ENCODE assay signal across 1 cellular context in genomic region chrX:153400146-153401132, GRCh38.
TF ChIP-seq lines count a peak whose summit lies in the region.

No MANE protein-coding gene starts in this region.

TF ChIP-seq in K562, 482 proteins besides CTCF, POLR2A, EP300 and RAD21 (continues in another document):
- TF ChIP-seq ZBTB5 (IDR thresholded peaks at IDR 0.05) (no peak), CHD4 (IDR thresholded peaks at IDR 0.05; ENCODE audit: insufficient read depth, insufficient replicate concordance, low read depth, low read length, poor library complexity, severe bottlenecking) (no peak), ZFPM2 (CRISPR knock-in tag; IDR thresholded peaks at IDR 0.05) (no peak), CXXC5 (CRISPR knock-in tag; IDR thresholded peaks at IDR 0.05) (0 out of 2 replicates have a peak, but pooled peaks have one; percentile 29), ZNF316 (IDR thresholded peaks at IDR 0.05) (no peak), FOXJ2 (tag; IDR thresholded peaks at IDR 0.05) (no peak), CREM (IDR thresholded peaks at IDR 0.05; ENCODE audit: low read depth) (peak; percentile 64), POLR2AphosphoS2 (IDR thresholded peaks at IDR 0.05; ENCODE audit: low read length) (no peak), ZFX (CRISPR knock-in tag; IDR thresholded peaks at IDR 0.05) (no peak), MXI1 (IDR thresholded peaks at IDR 0.05; ENCODE audit: low read depth, low read length) (no peak), HMGN3 (IDR thresholded peaks at IDR 0.05; ENCODE audit: borderline replicate concordance, extremely low read depth, insufficient read length, low read depth, low read length) (peak; percentile 39), BRF2 (IDR thresholded peaks at IDR 0.05; ENCODE audit: borderline replicate concordance, insufficient read depth, insufficient read length) (no peak), ARID2 (IDR thresholded peaks at IDR 0.05) (no peak), ZNF589 (CRISPR knock-in tag; IDR thresholded peaks at IDR 0.05; ENCODE audit: low read depth) (no peak), CREB3L1 (IDR thresholded peaks at IDR 0.05; ENCODE audit: borderline replicate concordance, low read depth) (no peak), ZZZ3 (IDR thresholded peaks at IDR 0.05) (no peak), ZNF165 (CRISPR knock-in tag; IDR thresholded peaks at IDR 0.05; ENCODE audit: borderline replicate concordance) (no peak), COPS2 (conservative IDR thresholded peaks at IDR 0.05) (no peak), KDM5B (IDR thresholded peaks at IDR 0.05; ENCODE audit: insufficient replicate concordance, low read depth, low read length) (no peak), NFIC (IDR thresholded peaks at IDR 0.05) (peak; percentile 34), MED1 (CRISPR knock-in tag; IDR thresholded peaks at IDR 0.05; ENCODE audit: borderline replicate concordance) (no peak), TFAM (CRISPR knock-in tag; conservative IDR thresholded peaks at IDR 0.05) (no peak), MLLT1 (IDR thresholded peaks at IDR 0.05) (peak in 1 of 2 experiments; percentile 92; a peak in 2 of 4 replicates), NFE2 (IDR thresholded peaks at IDR 0.05; ENCODE audit: low read depth) (no peak), ZNF140 (CRISPR knock-in tag; IDR thresholded peaks at IDR 0.05) (no peak), ZNF707 (CRISPR knock-in tag; conservative IDR thresholded peaks at IDR 0.05) (no peak), ZNF398 (CRISPR knock-in tag; IDR thresholded peaks at IDR 0.05) (no peak), DEAF1 (CRISPR knock-in tag; IDR thresholded peaks at IDR 0.05) (0 out of 2 replicates have a peak, but pooled peaks have one; percentile 30), SMC3 (conservative IDR thresholded peaks at IDR 0.05; ENCODE audit: insufficient read depth, low read depth, low read length) (peak; percentile 72), SRF (CRISPR knock-in tag; IDR thresholded peaks at IDR 0.05) (no peak), SMARCC2 (IDR thresholded peaks at IDR 0.05; ENCODE audit: low read depth) (no peak), EP400 (IDR thresholded peaks at IDR 0.05) (no peak), MAZ (CRISPR knock-in tag; conservative IDR thresholded peaks at IDR 0.05 in 1 of 2, IDR thresholded peaks at IDR 0.05 in 1 of 2) (peak in 1 of 2 experiments; percentile 70; a peak in 2 of 4 replicates), CBX3 (IDR thresholded peaks at IDR 0.05; ENCODE audit: borderline replicate concordance in 1 of 2, low read length in 2 of 2) (0 out of 3 replicates have a peak, but pooled peaks of 1 of the 2 experiments have one; percentile 65), RAD51 (IDR thresholded peaks at IDR 0.05; ENCODE audit: borderline replicate concordance, low read depth) (no peak), CSDE1 (IDR thresholded peaks at IDR 0.05) (no peak), CHAMP1 (IDR thresholded peaks at IDR 0.05) (0 out of 2 replicates have a peak, but pooled peaks have one; percentile 19), FIP1L1 (IDR thresholded peaks at IDR 0.05; ENCODE audit: low read depth, low read length, poor library complexity, severe bottlenecking) (peak; percentile 48), HDAC3 (IDR thresholded peaks at IDR 0.05; ENCODE audit: borderline replicate concordance, partially characterized antibody) (no peak), PHF21A (IDR thresholded peaks at IDR 0.05; ENCODE audit: borderline replicate concordance, low read depth) (no peak), MYC (IDR thresholded peaks at IDR 0.05; ENCODE audit: low read depth, low read length) (peak; percentile 53; the same call in 1 of the 2 replicates), MYC (CRISPR knock-in tag; IDR thresholded peaks at IDR 0.05; ENCODE audit: borderline replicate concordance, low read depth) (no peak), SAFB2 (IDR thresholded peaks at IDR 0.05; ENCODE audit: borderline replicate concordance, low read depth, low read length, severe bottlenecking) (no peak), ZNF24 (IDR thresholded peaks at IDR 0.05) (peak; percentile 25; the same call in 1 of the 2 replicates), KAT2B (IDR thresholded peaks at IDR 0.05; ENCODE audit: low read depth, low read length) (peak; percentile 66), CTBP1 (IDR thresholded peaks at IDR 0.05; ENCODE audit: borderline replicate concordance) (peak; percentile 40; the same call in 1 of the 2 replicates), CREB1 (IDR thresholded peaks at IDR 0.05) (no peak), CREB1 (CRISPR knock-in tag; IDR thresholded peaks at IDR 0.05) (peak; percentile 30; the same call in 1 of the 2 replicates), ZBTB33 (CRISPR knock-in tag; IDR thresholded peaks at IDR 0.05) (peak; percentile 58; the same call in 1 of the 2 replicates), JUN (IDR thresholded peaks at IDR 0.05; ENCODE audit: borderline replicate concordance, low read depth, low read length) (0 out of 2 replicates have a peak, but pooled peaks have one; percentile 23), JUN (CRISPR knock-in tag; IDR thresholded peaks at IDR 0.05; ENCODE audit: borderline replicate concordance) (no peak), TRIM24 (IDR thresholded peaks at IDR 0.05) (no peak), IFI16 (CRISPR knock-in tag; IDR thresholded peaks at IDR 0.05) (no peak), XRCC3 (IDR thresholded peaks at IDR 0.05) (no peak), SP1 (CRISPR knock-in tag; IDR thresholded peaks at IDR 0.05) (peak; percentile 49; the same call in 1 of the 2 replicates), NR1H2 (CRISPR knock-in tag; IDR thresholded peaks at IDR 0.05) (no peak), BRF1 (IDR thresholded peaks at IDR 0.05; ENCODE audit: borderline replicate concordance, extremely low read depth, insufficient read length) (no peak), MCM5 (IDR thresholded peaks at IDR 0.05; ENCODE audit: low read depth) (no peak), DPF2 (IDR thresholded peaks at IDR 0.05) (no peak), TFAP4 (CRISPR knock-in tag; IDR thresholded peaks at IDR 0.05; ENCODE audit: borderline replicate concordance) (peak; percentile 46; the same call in 1 of the 2 replicates), SMARCE1 (IDR thresholded peaks at IDR 0.05) (no peak), ESRRA (IDR thresholded peaks at IDR 0.05; ENCODE audit: borderline replicate concordance, low read depth) (no peak)
